Comparison of ENCODE assay signal across 1 cellular context in the genomic region with DNA sequence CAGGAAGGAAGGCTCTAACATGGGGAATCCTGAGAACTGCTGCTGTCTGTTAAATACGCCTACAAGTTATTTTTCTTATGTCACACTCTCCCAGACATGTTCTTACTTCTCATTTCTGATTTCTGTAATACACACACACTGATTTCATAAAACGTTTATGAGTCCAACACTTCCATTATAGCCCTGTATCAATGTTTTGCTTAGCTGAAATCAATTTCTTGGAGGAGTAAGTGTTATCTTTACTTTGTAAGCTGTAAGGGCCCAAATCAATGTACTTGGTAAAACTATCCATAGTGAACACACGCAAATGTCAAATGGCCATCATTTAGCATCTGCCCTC.
A peak's percentile ranks its signal among the peaks of the same experiment; 100 is the strongest.
TF ChIP-seq lines count a peak whose summit lies in the region.

No MANE protein-coding gene starts in this region.

TF ChIP-seq in K562, 482 proteins besides CTCF, POLR2A, EP300 and RAD21 (continued from another document and continues in another):
- TF ChIP-seq, protein P1, sequence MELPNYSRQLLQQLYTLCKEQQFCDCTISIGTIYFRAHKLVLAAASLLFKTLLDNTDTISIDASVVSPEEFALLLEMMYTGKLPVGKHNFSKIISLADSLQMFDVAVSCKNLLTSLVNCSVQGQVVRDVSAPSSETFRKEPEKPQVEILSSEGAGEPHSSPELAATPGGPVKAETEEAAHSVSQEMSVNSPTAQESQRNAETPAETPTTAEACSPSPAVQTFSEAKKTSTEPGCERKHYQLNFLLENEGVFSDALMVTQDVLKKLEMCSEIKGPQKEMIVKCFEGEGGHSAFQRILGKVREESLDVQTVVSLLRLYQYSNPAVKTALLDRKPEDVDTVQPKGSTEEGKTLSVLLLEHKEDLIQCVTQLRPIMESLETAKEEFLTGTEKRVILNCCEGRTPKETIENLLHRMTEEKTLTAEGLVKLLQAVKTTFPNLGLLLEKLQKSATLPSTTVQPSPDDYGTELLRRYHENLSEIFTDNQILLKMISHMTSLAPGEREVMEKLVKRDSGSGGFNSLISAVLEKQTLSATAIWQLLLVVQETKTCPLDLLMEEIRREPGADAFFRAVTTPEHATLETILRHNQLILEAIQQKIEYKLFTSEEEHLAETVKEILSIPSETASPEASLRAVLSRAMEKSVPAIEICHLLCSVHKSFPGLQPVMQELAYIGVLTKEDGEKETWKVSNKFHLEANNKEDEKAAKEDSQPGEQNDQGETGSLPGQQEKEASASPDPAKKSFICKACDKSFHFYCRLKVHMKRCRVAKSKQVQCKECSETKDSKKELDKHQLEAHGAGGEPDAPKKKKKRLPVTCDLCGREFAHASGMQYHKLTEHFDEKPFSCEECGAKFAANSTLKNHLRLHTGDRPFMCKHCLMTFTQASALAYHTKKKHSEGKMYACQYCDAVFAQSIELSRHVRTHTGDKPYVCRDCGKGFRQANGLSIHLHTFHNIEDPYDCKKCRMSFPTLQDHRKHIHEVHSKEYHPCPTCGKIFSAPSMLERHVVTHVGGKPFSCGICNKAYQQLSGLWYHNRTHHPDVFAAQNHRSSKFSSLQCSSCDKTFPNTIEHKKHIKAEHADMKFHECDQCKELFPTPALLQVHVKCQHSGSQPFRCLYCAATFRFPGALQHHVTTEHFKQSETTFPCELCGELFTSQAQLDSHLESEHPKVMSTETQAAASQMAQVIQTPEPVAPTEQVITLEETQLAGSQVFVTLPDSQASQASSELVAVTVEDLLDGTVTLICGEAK (IDR thresholded peaks at IDR 0.05): no peak
- TF ChIP-seq, protein P1 (CRISPR knock-in tag; IDR thresholded peaks at IDR 0.05): no peak
- TF ChIP-seq, protein P2, sequence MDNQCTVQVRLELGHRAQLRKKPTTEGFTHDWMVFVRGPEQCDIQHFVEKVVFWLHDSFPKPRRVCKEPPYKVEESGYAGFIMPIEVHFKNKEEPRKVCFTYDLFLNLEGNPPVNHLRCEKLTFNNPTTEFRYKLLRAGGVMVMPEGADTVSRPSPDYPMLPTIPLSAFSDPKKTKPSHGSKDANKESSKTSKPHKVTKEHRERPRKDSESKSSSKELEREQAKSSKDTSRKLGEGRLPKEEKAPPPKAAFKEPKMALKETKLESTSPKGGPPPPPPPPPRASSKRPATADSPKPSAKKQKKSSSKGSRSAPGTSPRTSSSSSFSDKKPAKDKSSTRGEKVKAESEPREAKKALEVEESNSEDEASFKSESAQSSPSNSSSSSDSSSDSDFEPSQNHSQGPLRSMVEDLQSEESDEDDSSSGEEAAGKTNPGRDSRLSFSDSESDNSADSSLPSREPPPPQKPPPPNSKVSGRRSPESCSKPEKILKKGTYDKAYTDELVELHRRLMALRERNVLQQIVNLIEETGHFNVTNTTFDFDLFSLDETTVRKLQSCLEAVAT (IDR thresholded peaks at IDR 0.05): no peak
- no peak for TF ChIP-seq GABPB1 (CRISPR knock-in tag; IDR thresholded peaks at IDR 0.05)
- TF ChIP-seq, protein P3, sequence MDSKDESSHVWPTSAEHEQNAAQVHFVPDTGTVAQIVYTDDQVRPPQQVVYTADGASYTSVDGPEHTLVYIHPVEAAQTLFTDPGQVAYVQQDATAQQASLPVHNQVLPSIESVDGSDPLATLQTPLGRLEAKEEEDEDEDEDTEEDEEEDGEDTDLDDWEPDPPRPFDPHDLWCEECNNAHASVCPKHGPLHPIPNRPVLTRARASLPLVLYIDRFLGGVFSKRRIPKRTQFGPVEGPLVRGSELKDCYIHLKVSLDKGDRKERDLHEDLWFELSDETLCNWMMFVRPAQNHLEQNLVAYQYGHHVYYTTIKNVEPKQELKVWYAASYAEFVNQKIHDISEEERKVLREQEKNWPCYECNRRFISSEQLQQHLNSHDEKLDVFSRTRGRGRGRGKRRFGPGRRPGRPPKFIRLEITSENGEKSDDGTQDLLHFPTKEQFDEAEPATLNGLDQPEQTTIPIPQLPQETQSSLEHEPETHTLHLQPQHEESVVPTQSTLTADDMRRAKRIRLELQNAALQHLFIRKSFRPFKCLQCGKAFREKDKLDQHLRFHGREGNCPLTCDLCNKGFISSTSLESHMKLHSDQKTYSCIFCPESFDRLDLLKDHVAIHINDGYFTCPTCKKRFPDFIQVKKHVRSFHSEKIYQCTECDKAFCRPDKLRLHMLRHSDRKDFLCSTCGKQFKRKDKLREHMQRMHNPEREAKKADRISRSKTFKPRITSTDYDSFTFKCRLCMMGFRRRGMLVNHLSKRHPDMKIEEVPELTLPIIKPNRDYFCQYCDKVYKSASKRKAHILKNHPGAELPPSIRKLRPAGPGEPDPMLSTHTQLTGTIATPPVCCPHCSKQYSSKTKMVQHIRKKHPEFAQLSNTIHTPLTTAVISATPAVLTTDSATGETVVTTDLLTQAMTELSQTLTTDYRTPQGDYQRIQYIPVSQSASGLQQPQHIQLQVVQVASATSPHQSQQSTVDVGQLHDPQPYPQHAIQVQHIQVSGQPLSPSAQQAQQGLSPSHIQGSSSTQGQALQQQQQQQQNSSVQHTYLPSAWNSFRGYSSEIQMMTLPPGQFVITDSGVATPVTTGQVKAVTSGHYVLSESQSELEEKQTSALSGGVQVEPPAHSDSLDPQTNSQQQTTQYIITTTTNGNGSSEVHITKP (IDR thresholded peaks at IDR 0.05; ENCODE audit: partially characterized antibody): no peak
- TF ChIP-seq NFE2 (IDR thresholded peaks at IDR 0.05; ENCODE audit: low read depth): no peak
- no peak for TF ChIP-seq CBFB (CRISPR knock-in tag; IDR thresholded peaks at IDR 0.05)
- no peak for TF ChIP-seq GTF2F1 (IDR thresholded peaks at IDR 0.05; ENCODE audit: low read depth, low read length)
- TF ChIP-seq RBM17 (IDR thresholded peaks at IDR 0.05; ENCODE audit: borderline replicate concordance, low read depth, low read length): no peak
- no peak for TF ChIP-seq ZBTB17 (CRISPR knock-in tag; IDR thresholded peaks at IDR 0.05)
- no peak for TF ChIP-seq ZNF551 (CRISPR knock-in tag; IDR thresholded peaks at IDR 0.05)
- TF ChIP-seq, protein P4, sequence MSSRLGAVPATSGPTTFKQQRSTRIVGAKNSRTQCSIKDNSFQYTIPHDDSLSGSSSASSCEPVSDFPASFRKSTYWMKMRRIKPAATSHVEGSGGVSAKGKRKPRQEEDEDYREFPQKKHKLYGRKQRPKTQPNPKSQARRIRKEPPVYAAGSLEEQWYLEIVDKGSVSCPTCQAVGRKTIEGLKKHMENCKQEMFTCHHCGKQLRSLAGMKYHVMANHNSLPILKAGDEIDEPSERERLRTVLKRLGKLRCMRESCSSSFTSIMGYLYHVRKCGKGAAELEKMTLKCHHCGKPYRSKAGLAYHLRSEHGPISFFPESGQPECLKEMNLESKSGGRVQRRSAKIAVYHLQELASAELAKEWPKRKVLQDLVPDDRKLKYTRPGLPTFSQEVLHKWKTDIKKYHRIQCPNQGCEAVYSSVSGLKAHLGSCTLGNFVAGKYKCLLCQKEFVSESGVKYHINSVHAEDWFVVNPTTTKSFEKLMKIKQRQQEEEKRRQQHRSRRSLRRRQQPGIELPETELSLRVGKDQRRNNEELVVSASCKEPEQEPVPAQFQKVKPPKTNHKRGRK (tag; IDR thresholded peaks at IDR 0.05): no peak
- TF ChIP-seq SRF (CRISPR knock-in tag; IDR thresholded peaks at IDR 0.05): no peak
- 0 out of 2 replicates have a peak, but pooled peaks have one; percentile 15 for TF ChIP-seq DNMT1 (IDR thresholded peaks at IDR 0.05)
- TF ChIP-seq, protein P5, sequence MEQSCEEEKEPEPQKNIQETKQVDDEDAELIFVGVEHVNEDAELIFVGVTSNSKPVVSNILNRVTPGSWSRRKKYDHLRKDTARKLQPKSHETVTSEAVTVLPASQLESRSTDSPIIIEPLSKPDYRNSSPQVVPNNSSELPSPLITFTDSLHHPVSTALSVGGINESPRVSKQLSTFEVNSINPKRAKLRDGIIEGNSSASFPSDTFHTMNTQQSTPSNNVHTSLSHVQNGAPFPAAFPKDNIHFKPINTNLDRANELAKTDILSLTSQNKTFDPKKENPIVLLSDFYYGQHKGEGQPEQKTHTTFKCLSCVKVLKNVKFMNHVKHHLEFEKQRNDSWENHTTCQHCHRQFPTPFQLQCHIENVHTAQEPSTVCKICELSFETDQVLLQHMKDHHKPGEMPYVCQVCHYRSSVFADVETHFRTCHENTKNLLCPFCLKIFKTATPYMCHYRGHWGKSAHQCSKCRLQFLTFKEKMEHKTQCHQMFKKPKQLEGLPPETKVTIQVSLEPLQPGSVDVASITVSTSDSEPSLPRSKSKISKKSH (CRISPR knock-in tag; IDR thresholded peaks at IDR 0.05): no peak
- TF ChIP-seq, protein P6, sequence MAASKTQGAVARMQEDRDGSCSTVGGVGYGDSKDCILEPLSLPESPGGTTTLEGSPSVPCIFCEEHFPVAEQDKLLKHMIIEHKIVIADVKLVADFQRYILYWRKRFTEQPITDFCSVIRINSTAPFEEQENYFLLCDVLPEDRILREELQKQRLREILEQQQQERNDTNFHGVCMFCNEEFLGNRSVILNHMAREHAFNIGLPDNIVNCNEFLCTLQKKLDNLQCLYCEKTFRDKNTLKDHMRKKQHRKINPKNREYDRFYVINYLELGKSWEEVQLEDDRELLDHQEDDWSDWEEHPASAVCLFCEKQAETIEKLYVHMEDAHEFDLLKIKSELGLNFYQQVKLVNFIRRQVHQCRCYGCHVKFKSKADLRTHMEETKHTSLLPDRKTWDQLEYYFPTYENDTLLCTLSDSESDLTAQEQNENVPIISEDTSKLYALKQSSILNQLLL (CRISPR knock-in tag; IDR thresholded peaks at IDR 0.05; ENCODE audit: borderline replicate concordance): no peak
- no peak for TF ChIP-seq NR2C1 (IDR thresholded peaks at IDR 0.05)
- TF ChIP-seq NR2C1 (tag; IDR thresholded peaks at IDR 0.05): peak; percentile 41; the same call in 1 of the 2 replicates
- TF ChIP-seq, protein P7, sequence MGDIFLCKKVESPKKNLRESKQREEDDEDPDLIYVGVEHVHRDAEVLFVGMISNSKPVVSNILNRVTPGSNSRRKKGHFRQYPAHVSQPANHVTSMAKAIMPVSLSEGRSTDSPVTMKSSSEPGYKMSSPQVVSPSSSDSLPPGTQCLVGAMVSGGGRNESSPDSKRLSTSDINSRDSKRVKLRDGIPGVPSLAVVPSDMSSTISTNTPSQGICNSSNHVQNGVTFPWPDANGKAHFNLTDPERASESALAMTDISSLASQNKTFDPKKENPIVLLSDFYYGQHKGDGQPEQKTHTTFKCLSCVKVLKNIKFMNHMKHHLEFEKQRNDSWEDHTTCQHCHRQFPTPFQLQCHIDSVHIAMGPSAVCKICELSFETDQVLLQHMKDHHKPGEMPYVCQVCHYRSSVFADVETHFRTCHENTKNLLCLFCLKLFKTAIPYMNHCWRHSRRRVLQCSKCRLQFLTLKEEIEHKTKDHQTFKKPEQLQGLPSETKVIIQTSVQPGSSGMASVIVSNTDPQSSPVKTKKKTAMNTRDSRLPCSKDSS (IDR thresholded peaks at IDR 0.05; ENCODE audit: low read depth, partially characterized antibody): no peak
- no peak for TF ChIP-seq CBFA2T3 (IDR thresholded peaks at IDR 0.05)
- no peak for TF ChIP-seq SNIP1 (IDR thresholded peaks at IDR 0.05; ENCODE audit: low read depth)
- no peak for TF ChIP-seq ZNF766 (CRISPR knock-in tag; conservative IDR thresholded peaks at IDR 0.05)
- TF ChIP-seq, protein P8, sequence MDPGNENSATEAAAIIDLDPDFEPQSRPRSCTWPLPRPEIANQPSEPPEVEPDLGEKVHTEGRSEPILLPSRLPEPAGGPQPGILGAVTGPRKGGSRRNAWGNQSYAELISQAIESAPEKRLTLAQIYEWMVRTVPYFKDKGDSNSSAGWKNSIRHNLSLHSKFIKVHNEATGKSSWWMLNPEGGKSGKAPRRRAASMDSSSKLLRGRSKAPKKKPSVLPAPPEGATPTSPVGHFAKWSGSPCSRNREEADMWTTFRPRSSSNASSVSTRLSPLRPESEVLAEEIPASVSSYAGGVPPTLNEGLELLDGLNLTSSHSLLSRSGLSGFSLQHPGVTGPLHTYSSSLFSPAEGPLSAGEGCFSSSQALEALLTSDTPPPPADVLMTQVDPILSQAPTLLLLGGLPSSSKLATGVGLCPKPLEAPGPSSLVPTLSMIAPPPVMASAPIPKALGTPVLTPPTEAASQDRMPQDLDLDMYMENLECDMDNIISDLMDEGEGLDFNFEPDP (CRISPR knock-in tag; IDR thresholded peaks at IDR 0.05): no peak
- TF ChIP-seq SAP30 (IDR thresholded peaks at IDR 0.05; ENCODE audit: borderline replicate concordance, insufficient read depth, low read depth, low read length, poor library complexity, severe bottlenecking): peak; percentile 54
- TF ChIP-seq ZNF584 (CRISPR knock-in tag; IDR thresholded peaks at IDR 0.05; ENCODE audit: low read depth): no peak
- TF ChIP-seq SRSF7 (optimal IDR thresholded peaks at IDR 0.05; ENCODE audit: low read depth, low read length): no peak
- TF ChIP-seq GATAD2B (IDR thresholded peaks at IDR 0.05; ENCODE audit: borderline replicate concordance): 0 out of 2 replicates have a peak, but pooled peaks have one; percentile 6
- TF ChIP-seq SMAD3 (CRISPR knock-in tag; conservative IDR thresholded peaks at IDR 0.05): no peak; the same call in 1 of the 2 replicates
- TF ChIP-seq ZNF217 (CRISPR knock-in tag; IDR thresholded peaks at IDR 0.05): no peak
- TF ChIP-seq MYC (IDR thresholded peaks at IDR 0.05; ENCODE audit: low read depth, low read length): no peak
- peak; percentile 46; the same call in 1 of the 2 replicates for TF ChIP-seq MYC (CRISPR knock-in tag; IDR thresholded peaks at IDR 0.05; ENCODE audit: borderline replicate concordance, low read depth)
- 0 out of 2 replicates have a peak, but pooled peaks have one; percentile 3 for TF ChIP-seq BACH1 (tag; IDR thresholded peaks at IDR 0.05)
